7 cellular contexts compared by ENCODE assay signal in the genomic region with DNA sequence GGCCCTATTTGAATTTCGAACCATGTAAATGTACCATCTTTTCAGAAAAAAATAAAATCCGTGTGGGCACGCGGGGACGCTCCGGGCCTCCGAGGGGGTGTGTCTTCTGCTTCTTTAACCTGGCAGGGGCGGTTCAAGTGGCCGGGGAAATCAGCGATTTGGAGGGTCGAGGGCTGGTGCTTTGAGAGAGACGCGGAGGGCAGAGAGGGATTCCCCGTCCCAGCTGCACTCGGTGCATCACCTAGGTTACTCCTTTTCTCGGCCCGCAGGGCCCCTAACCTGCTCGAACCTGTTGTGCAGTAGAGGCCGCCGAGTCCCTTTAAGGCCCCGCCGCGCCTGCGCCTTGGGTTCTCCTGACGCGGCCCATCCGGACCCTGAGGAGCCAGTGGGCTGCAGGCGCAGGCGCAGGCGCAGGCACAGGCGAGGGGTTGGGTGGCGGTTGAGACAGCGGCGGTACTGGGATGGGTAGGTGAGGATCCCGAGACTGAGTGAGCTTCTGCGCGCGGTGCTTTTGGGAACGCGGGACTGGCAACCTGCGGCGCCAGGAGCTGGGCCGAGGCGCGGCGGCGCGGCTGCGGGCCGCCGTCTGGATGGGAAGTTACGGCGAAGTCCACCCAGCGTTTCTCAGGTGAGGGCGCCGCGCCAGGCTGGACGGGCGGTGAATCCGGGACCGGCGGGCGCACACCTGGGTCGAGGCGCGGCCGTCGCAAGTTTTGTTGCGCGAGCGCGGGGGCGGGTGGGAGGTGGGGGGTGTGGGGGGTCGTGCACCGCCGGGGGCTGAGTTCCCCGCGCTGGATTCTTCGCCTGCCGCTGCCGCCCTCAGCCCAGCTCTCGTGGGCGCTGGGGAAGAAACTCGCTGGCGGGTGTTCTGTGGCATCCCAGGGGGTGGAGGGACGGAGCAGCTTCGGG. TPM values are rescaled to one million over a fixed set of nuclear protein-coding genes. Genes with fewer than 3 reads are reported as not detected.
DNase-seq lines count a peak whose midpoint lies in the region; ATAC-seq and TF ChIP-seq lines count a peak whose summit lies in the region.

A gene with protein sequence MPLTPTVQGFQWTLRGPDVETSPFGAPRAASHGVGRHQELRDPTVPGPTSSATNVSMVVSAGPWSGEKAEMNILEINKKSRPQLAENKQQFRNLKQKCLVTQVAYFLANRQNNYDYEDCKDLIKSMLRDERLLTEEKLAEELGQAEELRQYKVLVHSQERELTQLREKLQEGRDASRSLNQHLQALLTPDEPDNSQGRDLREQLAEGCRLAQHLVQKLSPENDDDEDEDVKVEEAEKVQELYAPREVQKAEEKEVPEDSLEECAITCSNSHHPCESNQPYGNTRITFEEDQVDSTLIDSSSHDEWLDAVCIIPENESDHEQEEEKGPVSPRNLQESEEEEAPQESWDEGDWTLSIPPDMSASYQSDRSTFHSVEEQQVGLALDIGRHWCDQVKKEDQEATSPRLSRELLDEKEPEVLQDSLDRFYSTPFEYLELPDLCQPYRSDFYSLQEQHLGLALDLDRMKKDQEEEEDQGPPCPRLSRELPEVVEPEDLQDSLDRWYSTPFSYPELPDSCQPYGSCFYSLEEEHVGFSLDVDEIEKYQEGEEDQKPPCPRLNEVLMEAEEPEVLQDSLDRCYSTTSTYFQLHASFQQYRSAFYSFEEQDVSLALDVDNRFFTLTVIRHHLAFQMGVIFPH (plus strand): TSS at position 417 of the 909 bp plus-strand sequence. CDS start 4,950 bp downstream, outside the sequence.

- no peaks in the 10 kb centered on the region for H3K9me3 Mint-ChIP-seq in activated CD4-positive, alpha-beta T cell treated with anti-CD3 and anti-CD28 coated beads for 36 hours (ENCODE audit: low read depth)

- intact Hi-C loops in activated CD4-positive, alpha-beta T cell treated with anti-CD3 and anti-CD28 coated beads for 36 hours (cut with DNase I, micrococcal nuclease), result loop anchor here in 1 of 2 experiments (1.0 to 5.0 kb wide), 6 partner anchors 95 to 653 kb away; partner anchors contain the start of genes EIF4G3 and HP1BP3

- peak within 1 kb of the TSS; percentile 91 for H3K4me3 Mint-ChIP-seq in activated CD4-positive, alpha-beta T cell treated with anti-CD3 and anti-CD28 coated beads for 36 hours

- peaks cover 17% of the 10 kb centered on the region for H3K4me1 Mint-ChIP-seq in activated CD4-positive, alpha-beta T cell treated with anti-CD3 and anti-CD28 coated beads for 36 hours

- DNase-seq in NCI-H2227 (lab: John Stamatoyannopoulos, UW; ENCODE audit: unreplicated experiment), result peak; percentile 91
- peak; percentile 96 for DNase-seq in activated CD4-positive, alpha-beta T cell treated with anti-CD3 and anti-CD28 coated beads for 36 hours
- peak; percentile 90 for DNase-seq in choroid plexus epithelial cell (ENCODE audit: low read depth)
- DNase-seq in kidney tubule cell (ENCODE audit: low spot score), result peak; percentile 91
- DNase-seq in stimulated activated CD4-positive, alpha-beta T cell treated with anti-CD3 and anti-CD28 coated beads, Interleukin-1b, Interleukin-23, amount 100 ng/mL, for 1 hour (ENCODE audit: low read depth in 2 of 2), result peak; percentile 68 to 72

- peak within 1 kb of the TSS; percentile 78 for H3K4me3 ChIP-seq in choroid plexus epithelial cell (ENCODE audit: low read depth, low read length)

- H3K27ac Mint-ChIP-seq in activated CD4-positive, alpha-beta T cell treated with anti-CD3 and anti-CD28 coated beads for 36 hours, result peak within 1 kb of the TSS; percentile 93

- ATAC-seq in GM18517 (IDR thresholded peaks at IDR 0.05; ENCODE audit: unreplicated experiment) (peak; percentile 73), HG03103 (IDR thresholded peaks at IDR 0.05; ENCODE audit: low read depth, unreplicated experiment) (peak; percentile 73)
- ATAC-seq in activated CD4-positive, alpha-beta T cell treated with anti-CD3 and anti-CD28 coated beads for 36 hours, result peak; percentile 98

- peaks cover 3% of the 10 kb centered on the region for H3K27me3 Mint-ChIP-seq in activated CD4-positive, alpha-beta T cell treated with anti-CD3 and anti-CD28 coated beads for 36 hours

- POLR2A ChIA-PET in activated CD4-positive, alpha-beta T cell treated with anti-CD3 and anti-CD28 coated beads for 36 hours (lab: Charles Lee), result interaction anchor here (0.6 kb wide), 1 partner anchor 1728 kb away, joined by 3 read pairs; no protein-coding TSS in a partner anchor

- peaks cover under 1% of the 10 kb centered on the region for H3K36me3 Mint-ChIP-seq in activated CD4-positive, alpha-beta T cell treated with anti-CD3 and anti-CD28 coated beads for 36 hours (ENCODE audit: low read depth)

- no peak for TF ChIP-seq CTCF in choroid plexus epithelial cell (conservative IDR thresholded peaks at IDR 0.05; ENCODE audit: low read depth, low read length)

- CTCF ChIA-PET in activated CD4-positive, alpha-beta T cell treated with anti-CD3 and anti-CD28 coated beads for 36 hours (lab: Charles Lee), result interaction anchor here (0.7 to 1.5 kb wide), 4 partner anchors 71 to 556 kb away, joined by 3 to 6 read pairs (median 4); no protein-coding TSS in a partner anchor

RNA-seq across cellular contexts. Expression of the gene that starts here (rescaled TPM):
- 1 to 10 TPM; 8.5 to 9.9 TPM for total RNA-seq in activated CD4-positive, alpha-beta T cell treated with anti-CD3 and anti-CD28 coated beads for 36 hours

Comparison
In these comparisons a context has a peak if more than half of its experiments do, and no peak if none do; other contexts are left out.
1. Peak in every context shown above with its lines: DNase-seq, ATAC-seq and H3K4me3 ChIP-seq.